In the genomic region with DNA sequence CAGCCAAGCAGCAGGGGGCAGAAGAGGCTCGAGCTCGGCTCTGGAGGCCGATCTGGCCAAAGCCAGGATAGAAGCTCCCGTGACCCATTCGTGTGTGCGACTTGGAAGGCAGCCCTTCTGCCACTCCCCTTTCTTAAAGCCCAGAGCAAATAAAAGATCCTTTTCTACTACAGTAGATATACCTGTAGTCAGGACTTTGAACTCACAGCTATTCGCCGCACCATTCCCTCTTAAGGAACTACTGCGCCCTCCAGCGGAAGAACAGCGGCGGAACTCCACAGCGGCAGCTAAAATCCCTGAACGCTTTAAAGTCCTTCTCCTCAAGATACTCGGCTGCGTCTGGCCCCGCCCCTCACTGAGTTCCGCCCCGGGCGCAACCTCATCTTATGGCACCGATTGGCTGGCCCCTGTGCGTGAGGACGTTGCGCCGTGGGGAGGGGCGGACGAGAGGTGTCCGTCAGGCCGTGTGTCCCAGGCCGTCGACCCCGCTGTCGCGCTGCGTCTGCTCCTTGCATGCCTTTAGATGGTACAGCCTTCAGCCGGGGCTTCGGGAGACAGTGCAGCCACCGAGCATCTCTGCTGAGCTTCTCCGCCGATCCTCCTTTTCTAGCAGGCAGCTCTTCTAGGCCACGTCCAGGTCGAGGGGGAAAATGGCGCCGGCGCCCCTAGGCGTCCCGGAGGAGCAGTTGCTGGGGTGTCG, we compare ENCODE assay signal across 8 cellular contexts. TPM values are rescaled to one million over a fixed set of nuclear protein-coding genes. Genes with fewer than 3 reads are reported as not detected.
A peak's percentile ranks its signal among the peaks of the same experiment; 100 is the strongest.
DNase-seq lines count a peak whose midpoint lies in the region; TF ChIP-seq lines count a peak whose summit lies in the region.

A gene with protein sequence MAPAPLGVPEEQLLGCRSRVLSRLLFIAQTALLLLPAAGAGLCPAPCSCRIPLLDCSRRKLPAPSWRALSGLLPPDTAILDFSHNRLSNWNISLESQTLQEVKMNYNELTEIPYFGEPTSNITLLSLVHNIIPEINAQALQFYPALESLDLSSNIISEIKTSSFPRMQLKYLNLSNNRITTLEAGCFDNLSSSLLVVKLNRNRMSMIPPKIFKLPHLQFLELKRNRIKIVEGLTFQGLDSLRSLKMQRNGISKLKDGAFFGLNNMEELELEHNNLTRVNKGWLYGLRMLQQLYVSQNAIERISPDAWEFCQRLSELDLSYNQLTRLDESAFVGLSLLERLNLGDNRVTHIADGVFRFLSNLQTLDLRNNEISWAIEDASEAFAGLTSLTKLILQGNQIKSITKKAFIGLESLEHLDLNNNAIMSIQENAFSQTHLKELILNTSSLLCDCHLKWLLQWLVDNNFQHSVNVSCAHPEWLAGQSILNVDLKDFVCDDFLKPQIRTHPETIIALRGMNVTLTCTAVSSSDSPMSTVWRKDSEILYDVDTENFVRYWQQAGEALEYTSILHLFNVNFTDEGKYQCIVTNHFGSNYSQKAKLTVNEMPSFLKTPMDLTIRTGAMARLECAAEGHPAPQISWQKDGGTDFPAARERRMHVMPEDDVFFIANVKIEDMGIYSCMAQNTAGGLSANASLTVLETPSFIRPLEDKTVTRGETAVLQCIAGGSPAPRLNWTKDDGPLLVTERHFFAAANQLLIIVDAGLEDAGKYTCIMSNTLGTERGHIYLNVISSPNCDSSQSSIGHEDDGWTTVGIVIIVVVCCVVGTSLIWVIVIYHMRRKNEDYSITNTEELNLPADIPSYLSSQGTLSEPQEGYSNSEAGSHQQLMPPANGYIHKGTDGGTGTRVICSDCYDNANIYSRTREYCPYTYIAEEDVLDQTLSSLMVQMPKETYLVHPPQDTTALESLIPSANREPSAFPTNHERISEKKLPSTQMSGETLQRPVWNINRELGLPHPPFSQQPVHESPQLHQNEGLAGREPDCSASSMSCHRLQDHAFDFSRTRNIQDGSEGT (plus strand): TSS at position 442 of the 700 bp plus-strand sequence. CDS start 209 bp downstream, at position 651.

- CTCF ChIA-PET in activated naive CD4-positive, alpha-beta T cell treated with anti-CD3 and anti-CD28 coated beads, Interleukin-2, amount 10 ng/mL, durations not matched to agents 7 days and 5 days (lab: Charles Lee): interaction anchor here (0.5 to 3.1 kb wide), 48 partner anchors 9 to 682 kb away, joined by 3 to 54 read pairs (median 4); a partner anchor contains a TSS

- peak; percentile 85 for TF ChIP-seq CTCF in HFFc6 (IDR thresholded peaks at IDR 0.05)

- peak within 1 kb of the TSS; percentile 80 for H3K4me3 ChIP-seq in GM08714 (ENCODE audit: low read length)

- H3K4me1 Mint-ChIP-seq in HFFc6 (ENCODE audit: low read depth): peaks cover 22% of the 10 kb centered on the region
- H3K4me1 Mint-ChIP-seq in activated naive CD4-positive, alpha-beta T cell treated with anti-CD3 and anti-CD28 coated beads, Interleukin-2, amount 10 ng/mL, durations not matched to agents 7 days and 5 days: peaks cover 32% of the 10 kb centered on the region

- H3K27me3 Mint-ChIP-seq in HFFc6 (ENCODE audit: insufficient read depth): no peaks in the 10 kb centered on the region; the same call in 1 of the 2 replicates
- no peaks in the 10 kb centered on the region for H3K27me3 Mint-ChIP-seq in activated naive CD4-positive, alpha-beta T cell treated with anti-CD3 and anti-CD28 coated beads, Interleukin-2, amount 10 ng/mL, durations not matched to agents 7 days and 5 days

- peak within 1 kb of the TSS; percentile 98 for H3K27ac Mint-ChIP-seq in HFFc6
- H3K27ac Mint-ChIP-seq in activated naive CD4-positive, alpha-beta T cell treated with anti-CD3 and anti-CD28 coated beads, Interleukin-2, amount 10 ng/mL, durations not matched to agents 7 days and 5 days: peak within 1 kb of the TSS; percentile 85

- peak within 1 kb of the TSS; percentile 99 for H3K4me3 Mint-ChIP-seq in HFFc6
- H3K4me3 Mint-ChIP-seq in activated naive CD4-positive, alpha-beta T cell treated with anti-CD3 and anti-CD28 coated beads, Interleukin-2, amount 10 ng/mL, durations not matched to agents 7 days and 5 days: peak within 1 kb of the TSS; percentile 85

- no peaks in the 10 kb centered on the region for H3K9me3 Mint-ChIP-seq in HFFc6
- no peaks in the 10 kb centered on the region for H3K9me3 Mint-ChIP-seq in activated naive CD4-positive, alpha-beta T cell treated with anti-CD3 and anti-CD28 coated beads, Interleukin-2, amount 10 ng/mL, durations not matched to agents 7 days and 5 days

- peaks cover 13% of the 10 kb centered on the region for H3K36me3 Mint-ChIP-seq in HFFc6 (ENCODE audit: low read depth)
- peaks cover 14% of the 10 kb centered on the region for H3K36me3 Mint-ChIP-seq in activated naive CD4-positive, alpha-beta T cell treated with anti-CD3 and anti-CD28 coated beads, Interleukin-2, amount 10 ng/mL, durations not matched to agents 7 days and 5 days

- peak; percentile 97 for DNase-seq in HFFc6
- DNase-seq in NAMALWA (ENCODE audit: low spot score): peak; percentile 99
- peak; percentile 98 for DNase-seq in SK-N-DZ (ENCODE audit: low spot score)
- DNase-seq in activated naive CD4-positive, alpha-beta T cell treated with anti-CD3 and anti-CD28 coated beads, Interleukin-2, amount 10 ng/mL, durations not matched to agents 7 days and 5 days: peak; percentile 100
- peak; percentile 92 for DNase-seq in germinal center (ENCODE audit: low spot score)
- peak; percentile 93 for DNase-seq in non-pigmented ciliary epithelial cell (ENCODE audit: low read depth)
- peak; percentile 98 for DNase-seq in superior temporal gyrus (ENCODE audit: extremely low spot score)

RNA-seq across cellular contexts. Expression of the gene that starts here (rescaled TPM):
- total RNA-seq in HFFc6 (2021; fragmentation: NEBNext Ultra II Directional; extraction: Animal tissue kit (Norgen Biotek cat#: 25700)): 1 to 10 TPM; 5.6 to 8.5 (median 7.4) TPM
- 6.5 and 6.7 TPM in 2 replicates for polyA plus RNA-seq in SK-N-DZ (2014; cell fraction: cytosol; rRNA removed)
- polyA plus RNA-seq in SK-N-DZ (2014; cell fraction: nucleus; rRNA removed): 14.6 and 14.9 TPM in 2 replicates

Comparison
In these comparisons a context has a peak if more than half of its experiments do, and no peak if none do; other contexts are left out.
1. Peak in every context shown above with its lines: DNase-seq and H3K4me3 ChIP-seq.